In genomic region chr1:201641524-201642253, GRCh38 we compare ENCODE assay signal across 22 cellular contexts.
DNase-seq lines count a peak whose midpoint lies in the region; ATAC-seq and TF ChIP-seq lines count a peak whose summit lies in the region.
"Had no signal": no experiment of that assay in that cellular context is flagged by ENCODE, and none has a peak within 500 bp of the region (broad histone marks: within the 10 kb centered on the region; RNA-seq: fewer than 3 reads in every experiment).

No MANE protein-coding gene starts in this region.

- intact Hi-C loops in Right ventricle myocardium superior (cut with DNase I) = no loop called here
- intact Hi-C loops in left ventricle myocardium superior (cut with micrococcal nuclease) = no loop called here
- intact Hi-C loops in Panc1 (cut with micrococcal nuclease; ENCODE audit: unreplicated experiment) = no loop called here
- intact Hi-C loops in prostate gland (cut with DNase I) = no loop called here

- H3K27ac ChIP-seq in Panc1 (ENCODE audit: low read length) (no peak overlapping the region), fibroblast of lung (ENCODE audit: insufficient read depth, low read length) (peak overlapping the region; percentile 93), trophoblast cell (ENCODE audit: low read depth, low read length) (no peak overlapping the region), hepatocyte (no peak overlapping the region), prostate gland (no peak overlapping the region)
- H3K27ac ChIP-seq: SJSA1 had no signal

- no TSS peak for BruUV-seq in Panc1 (replicated peaks; lab: Mats Ljungman, UMichigan)

- no peak overlapping the region for H2BK120ac ChIP-seq in trophoblast cell (ENCODE audit: insufficient read depth, low read length, poor library complexity)

- H3K4me2 ChIP-seq in fibroblast of lung (ENCODE audit: extremely low read depth, insufficient read depth, low read length) (peak overlapping the region; percentile 19), trophoblast cell (ENCODE audit: low read length) (no peak overlapping the region), hepatocyte (no peak overlapping the region)

- no CpG with 5 or more reads among the region's 4 CpGs for WGBS in trophoblast cell (ENCODE audit: extremely low coverage, insufficient coverage, insufficient read length)
- 82% methylated on average over 4 of the region's 4 CpGs for WGBS in hepatocyte (ENCODE audit: low lambda C conversion rate, missing lambda C conversion rate)
- 93% methylated on average over 4 of the region's 4 CpGs for WGBS in prostate gland

- no peaks in the 10 kb centered on the region for H3K9me2 ChIP-seq in hepatocyte (replicated peaks; ENCODE audit: insufficient read depth)

- H3K4me3 ChIP-seq in Panc1 (ENCODE audit: low read depth in 2 of 2, low read length in 2 of 2) (no peak overlapping the region), fibroblast of lung (replicated peaks in 1 of 4; ENCODE audit: control extremely low read depth in 1 of 4, insufficient read depth in 1 of 4, low read depth in 3 of 4, low read length in 4 of 4) (no peak overlapping the region), trophoblast cell (ENCODE audit: low read depth, low read length) (no peak overlapping the region), hepatocyte (no peak overlapping the region), prostate gland (no peak overlapping the region)
- H3K4me3 ChIP-seq: SJSA1 had no signal

- H2BK5ac ChIP-seq in trophoblast cell (ENCODE audit: low read depth, low read length, poor library complexity) = no peak overlapping the region

- H3K79me2 ChIP-seq in fibroblast of lung (ENCODE audit: control insufficient read depth, insufficient read depth, low read length) (peaks cover 20% of the 10 kb centered on the region), trophoblast cell (ENCODE audit: control insufficient read depth, insufficient read depth, low read length, poor library complexity) (no peaks in the 10 kb centered on the region), hepatocyte (no peaks in the 10 kb centered on the region)

- H3K9ac ChIP-seq in fibroblast of lung (ENCODE audit: insufficient read depth, low read length) (no peak overlapping the region), trophoblast cell (ENCODE audit: low read length) (no peak overlapping the region)

- H3K4ac ChIP-seq in trophoblast cell (ENCODE audit: low read depth, low read length) = no peak overlapping the region

- TF ChIP-seq CTCF in Panc1 (IDR thresholded peaks at IDR 0.05) (no peak), fibroblast of lung (conservative IDR thresholded peaks at IDR 0.05 in 1 of 2, IDR thresholded peaks at IDR 0.05 in 1 of 2; ENCODE audit: low read depth in 1 of 2, low read length in 2 of 2) (no peak), hepatocyte (IDR thresholded peaks at IDR 0.05; ENCODE audit: poor library complexity) (no peak), prostate gland (IDR thresholded peaks at IDR 0.05) (no peak)

- ATAC-seq in Right ventricle myocardium superior (ENCODE audit: poor library complexity) (no peak), left ventricle myocardium superior (no peak), Panc1 (0 out of 2 replicates have a peak, but pooled peaks have one; percentile 33), HG02884 (IDR thresholded peaks at IDR 0.05; ENCODE audit: unreplicated experiment) (no peak)
- ATAC-seq: CD8-positive, alpha-beta T cell had no signal

- H3K4me1 ChIP-seq in Panc1 (ENCODE audit: control insufficient read depth, insufficient read depth, low read length) (no peaks in the 10 kb centered on the region), fibroblast of lung (ENCODE audit: control insufficient read depth, extremely low read depth, insufficient read depth, low read length) (peaks cover 58% of the 10 kb centered on the region), trophoblast cell (ENCODE audit: control insufficient read depth in 1 of 2, insufficient read depth in 2 of 2, low read length in 2 of 2) (no peaks in the 10 kb centered on the region), hepatocyte (ENCODE audit: insufficient read depth) (peaks cover 6% of the 10 kb centered on the region), prostate gland (replicated peaks) (no peaks in the 10 kb centered on the region)

- in situ Hi-C loops in Panc1 (cut with HindIII; ENCODE audit: low pct_unique_long_range_greater_than_20kb, low sequenced_read_pairs) = no loop called here

- H2AK5ac ChIP-seq in trophoblast cell (ENCODE audit: low read length) = no peak overlapping the region

- H3K27me3 ChIP-seq in Panc1 (ENCODE audit: control insufficient read depth, insufficient read depth, low read length) = peaks cover 2% of the 10 kb centered on the region; the same call in 1 of the 2 replicates
- H3K27me3 ChIP-seq in fibroblast of lung (ENCODE audit: control insufficient read depth, insufficient read depth, low read length) = no peaks in the 10 kb centered on the region
- no peaks in the 10 kb centered on the region for H3K27me3 ChIP-seq in trophoblast cell (ENCODE audit: insufficient read depth, low read length)
- peaks cover 6% of the 10 kb centered on the region for H3K27me3 ChIP-seq in hepatocyte
- no peaks in the 10 kb centered on the region for H3K27me3 ChIP-seq in prostate gland (replicated peaks; ENCODE audit: insufficient read depth)
- H3K27me3 ChIP-seq: SJSA1 had no signal

- no peaks in the 10 kb centered on the region for H3K79me1 ChIP-seq in trophoblast cell (ENCODE audit: low read length)

- no peaks in the 10 kb centered on the region for H3K36me3 ChIP-seq in Panc1 (ENCODE audit: control insufficient read depth, insufficient read depth, low read length)
- no peaks in the 10 kb centered on the region for H3K36me3 ChIP-seq in fibroblast of lung (ENCODE audit: control insufficient read depth, insufficient read depth, low read length)
- peaks cover 15 to 31% of the 10 kb centered on the region in 2 experiments for H3K36me3 ChIP-seq in trophoblast cell (ENCODE audit: control insufficient read depth in 1 of 2, insufficient read depth in 2 of 2, low read length in 2 of 2)
- H3K36me3 ChIP-seq in hepatocyte (replicated peaks; ENCODE audit: insufficient read depth, low read depth) = no peaks in the 10 kb centered on the region
- H3K36me3 ChIP-seq in prostate gland = no peaks in the 10 kb centered on the region
- H3K36me3 ChIP-seq: SJSA1 had no signal

- no peak overlapping the region for H2BK12ac ChIP-seq in trophoblast cell (ENCODE audit: low read length)

- H3K9me3 ChIP-seq in Panc1 (ENCODE audit: control insufficient read depth, insufficient read depth, low read depth, low read length) (no peaks in the 10 kb centered on the region), fibroblast of lung (ENCODE audit: control insufficient read depth, insufficient read depth, low read depth, low read length) (no peaks in the 10 kb centered on the region), trophoblast cell (ENCODE audit: insufficient read depth, low read depth, low read length) (no peaks in the 10 kb centered on the region), hepatocyte (ENCODE audit: low read depth) (no peaks in the 10 kb centered on the region), prostate gland (no peaks in the 10 kb centered on the region)
- H3K9me3 ChIP-seq: SJSA1 had no signal

- POLR2A ChIA-PET in Panc1 (lab: Charles Lee) = interaction anchor here (0.5 kb wide), 1 partner anchor 39 kb away, joined by 4 read pairs; no protein-coding TSS in a partner anchor

- no peaks in the 10 kb centered on the region for H4K20me1 ChIP-seq in fibroblast of lung (ENCODE audit: control insufficient read depth, extremely low read depth, insufficient read depth, low read length)
- no peaks in the 10 kb centered on the region for H4K20me1 ChIP-seq in hepatocyte (ENCODE audit: insufficient read depth, poor library complexity, severe bottlenecking)

- H4K91ac ChIP-seq in trophoblast cell (ENCODE audit: low read depth, low read length) = no peak overlapping the region

- no peak overlapping the region for H3K18ac ChIP-seq in trophoblast cell (ENCODE audit: low read length)

- no peak overlapping the region for H2AFZ ChIP-seq in fibroblast of lung (ENCODE audit: low read length)
- H2AFZ ChIP-seq in trophoblast cell (ENCODE audit: insufficient read depth, low read length, poor library complexity) = no peak overlapping the region
- no peak overlapping the region for H2AFZ ChIP-seq in hepatocyte

- TF ChIP-seq POLR2A in prostate gland (IDR thresholded peaks at IDR 0.05) = no peak

- H3K14ac ChIP-seq in trophoblast cell (ENCODE audit: low read length) = no peak overlapping the region

- H3K23ac ChIP-seq in trophoblast cell (ENCODE audit: low read length) = peak overlapping the region; percentile 25

- CTCF ChIA-PET in Panc1 (lab: Charles Lee) = no interaction called here

- DNase-seq in Right ventricle myocardium superior = peak; percentile 26
- no peak for DNase-seq in left ventricle myocardium superior
- DNase-seq in Panc1 (ENCODE audit: low read depth, low spot score) = no peak
- DNase-seq in fibroblast of lung (ENCODE audit: low read depth in 2 of 2) = no peak
- no peak for DNase-seq in trophoblast cell
- no peak for DNase-seq in hepatocyte (ENCODE audit: low spot score)
- DNase-seq in prostate gland (ENCODE audit: low spot score) = no peak
- DNase-seq: AML-193; C1 segment of cervical spinal cord; CD8-positive, alpha-beta T cell; DMS79; KBM-7; MM.1S; NCI-H1092; NCI-H1436 treated with DMSO at 0.1 percent for 48 hours; NCI-H2029; NCI-H2227 treated with DMSO at 0.1 percent for 48 hours; NCI-H510A; NCI-H748 treated with DMSO at 0.1 percent for 48 hours; NK-92 treated with Interleukin-12 subunit alpha and Interleukin-12 subunit beta, amount 100 ng/mL, for 24 hours had no signal

- H4K12ac ChIP-seq in trophoblast cell (ENCODE audit: low read depth, low read length) = no peak overlapping the region

- no peak overlapping the region for H4K8ac ChIP-seq in trophoblast cell (ENCODE audit: low read depth, low read length)
